ENCODE assay signal across 1 cellular context in the genomic region with DNA sequence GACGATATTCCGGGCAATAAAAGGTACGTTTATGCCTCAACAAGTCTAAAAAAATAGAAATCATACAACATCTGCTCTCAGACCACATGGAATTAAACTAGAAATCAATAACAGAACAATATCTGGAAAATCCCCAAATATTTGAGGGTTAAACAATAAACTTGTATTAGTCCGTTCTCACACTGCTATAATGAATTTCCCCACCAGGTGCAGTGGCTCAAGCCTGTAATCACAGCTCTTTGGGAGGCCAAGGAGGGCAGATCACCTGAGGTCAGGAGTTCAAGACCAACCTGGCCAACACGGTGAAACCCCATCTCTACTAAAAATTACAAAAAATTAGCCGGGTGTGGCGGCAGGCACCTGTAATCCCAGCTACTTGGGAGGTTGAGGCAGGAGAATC.
TF ChIP-seq lines count a peak whose summit lies in the region.

No MANE protein-coding gene starts in this region.

TF ChIP-seq in K562, 482 proteins besides CTCF, POLR2A, EP300 and RAD21:
- TF ChIP-seq BCOR (IDR thresholded peaks at IDR 0.05) = peak; percentile 25; the same call in 1 of the 2 replicates
